ENCODE assay signal across 8 cellular contexts in genomic region chr15:22980189-22981136, GRCh38. TPM values are rescaled to one million over a fixed set of nuclear protein-coding genes. Genes with fewer than 3 reads are reported as not detected.
DNase-seq lines count a peak whose midpoint lies in the region; ATAC-seq and TF ChIP-seq lines count a peak whose summit lies in the region.

CYFIP1 (minus strand) TSS chr15:22980368; CDS start chr15:22947285, 33,083 bp downstream.

- DNase-seq in Caki2 (ENCODE audit: low read depth) (peak; percentile 88), SJCRH30 (peak; percentile 78 to 79), breast epithelium (ENCODE audit: low spot score in 2 of 2) (peak; percentile 73 to 83), retinal pigment epithelial cell (ENCODE audit: low read depth) (peak; percentile 59), NK-92 (lab: John Stamatoyannopoulos, UW; ENCODE audit: unreplicated experiment) (no peak)

- H3K9me3 ChIP-seq in SJCRH30 (replicated peaks) (no peaks in the 10 kb centered on the region), breast epithelium (no peaks in the 10 kb centered on the region), iPS-15b (ENCODE audit: control insufficient read depth, insufficient read depth, low read length) (no peaks in the 10 kb centered on the region)

- ATAC-seq in GM19395 (IDR thresholded peaks at IDR 0.05; ENCODE audit: unreplicated experiment) (peak; percentile 54), HG03571 (IDR thresholded peaks at IDR 0.05; ENCODE audit: unreplicated experiment) (peak; percentile 67)

- intact Hi-C loops in breast epithelium (cut with DNase I; ENCODE audit: low total_unique reads) = no loop called here

- H3K4me1 ChIP-seq in SJCRH30 (peaks cover 3% of the 10 kb centered on the region; the same call in 1 of the 2 replicates), breast epithelium (peaks cover 3 to 10% of the 10 kb centered on the region in 2 donors), iPS-15b (ENCODE audit: control insufficient read depth, insufficient read depth, low read length) (peaks cover 2% of the 10 kb centered on the region)

- H3K36me3 ChIP-seq in SJCRH30 (no peaks in the 10 kb centered on the region), breast epithelium (no peaks in the 10 kb centered on the region), iPS-15b (ENCODE audit: control insufficient read depth, insufficient read depth, low read length) (no peaks in the 10 kb centered on the region)

- H3K27ac ChIP-seq in SJCRH30 (no peak within 1 kb of the TSS; the same call in 1 of the 2 replicates), breast epithelium (peak within 1 kb of the TSS; percentile 91 to 95)

- in situ Hi-C loops in Caki2 (cut with HindIII; ENCODE audit: low pct_unique_long_range_greater_than_20kb, low sequenced_read_pairs) = no loop called here

- H3K9ac ChIP-seq in iPS-15b (ENCODE audit: low read depth, low read length) = peak within 1 kb of the TSS; percentile 54

- H3K4me3 ChIP-seq in SJCRH30 = peak within 1 kb of the TSS; percentile 94
- H3K4me3 ChIP-seq in breast epithelium = peak within 1 kb of the TSS; percentile 70 to 89 (median 89)
- H3K4me3 ChIP-seq in iPS-15b (ENCODE audit: low read depth, low read length) = peak within 1 kb of the TSS; percentile 68
- peak within 1 kb of the TSS; percentile 66 for H3K4me3 ChIP-seq in retinal pigment epithelial cell (ENCODE audit: low read length)

- TF ChIP-seq CTCF in breast epithelium (IDR thresholded peaks at IDR 0.05) (no peak), retinal pigment epithelial cell (conservative IDR thresholded peaks at IDR 0.05; ENCODE audit: low read depth, low read length) (no peak)

- no peak for TF ChIP-seq POLR2A in breast epithelium (IDR thresholded peaks at IDR 0.05)

- H3K27me3 ChIP-seq in SJCRH30 (no peaks in the 10 kb centered on the region), breast epithelium (no peaks in the 10 kb centered on the region), iPS-15b (ENCODE audit: control insufficient read depth, insufficient read depth, low read length) (peaks cover 22% of the 10 kb centered on the region)

RNA-seq across cellular contexts. Expression of gene CYFIP1, which starts in this region (rescaled TPM):
- total RNA-seq in Caki2 (2014; rRNA removed; shearing (Covaris generic); ENCODE audit: low replicate concordance) = 28.1 and 37.4 TPM in 2 replicates
- total RNA-seq in SJCRH30 (2014; rRNA removed; shearing (Covaris generic)) = 58.7 and 60.6 TPM in 2 replicates
- 100 to 1,000 TPM in 2 of 3 donors, 10 to 100 TPM in 1; 97.9 to 128 (median 124) TPM for total RNA-seq in breast epithelium
